In genomic region chr2:237122214-237122666, GRCh38 we compare ENCODE assay signal across 8 cellular contexts.
DNase-seq lines count a peak whose midpoint lies in the region; ATAC-seq lines count a peak whose summit lies in the region.

No MANE protein-coding gene starts in this region.

- no peak for ATAC-seq in HG02884 (IDR thresholded peaks at IDR 0.05; ENCODE audit: unreplicated experiment)

- DNase-seq in DMS79 treated with DMSO at 0.1 percent for 48 hours (lab: John Stamatoyannopoulos, UW) (peak; percentile 29), DMS79 (lab: John Stamatoyannopoulos, UW) (no peak), KBM-7 (peak; percentile 28), SKM-1 treated with dmso at 0.1 percent for 144 hours (lab: John Stamatoyannopoulos, UW; ENCODE audit: unreplicated experiment) (peak; percentile 11), astrocyte of the hippocampus (ENCODE audit: low read depth, low spot score) (peak; percentile 74), islet precursor cell (peak; percentile 90)
- peak; percentile 23 to 52 for DNase-seq in stimulated activated CD4-positive, alpha-beta T cell treated with anti-CD3 and anti-CD28 coated beads, Interleukin-4, amount 100 ng/mL, for 4 hours

- in situ Hi-C loops in KBM-7 (cut with MboI; ENCODE audit: low pct_unique_long_range_greater_than_20kb, low sequenced_read_pairs), result no loop called here
